In genomic region chr3:197501879-197502620, GRCh38 we compare ENCODE assay signal across 9 cellular contexts. TPM values are rescaled to one million over a fixed set of nuclear protein-coding genes. Genes with fewer than 3 reads are reported as not detected.
DNase-seq lines count a peak whose midpoint lies in the region; ATAC-seq and TF ChIP-seq lines count a peak whose summit lies in the region.
"Had no signal": no experiment of that assay in that cellular context is flagged by ENCODE, and none has a peak within 500 bp of the region (broad histone marks: within the 10 kb centered on the region; RNA-seq: fewer than 3 reads in every experiment).

No MANE protein-coding gene starts in this region.

- H3K4me3 Mint-ChIP-seq in T-cell, result no peak overlapping the region
- no peak overlapping the region for H3K4me3 Mint-ChIP-seq in effector memory CD8-positive, alpha-beta T cell
- H3K4me3 Mint-ChIP-seq: natural killer cell had no signal

- no peaks in the 10 kb centered on the region for H3K36me3 ChIP-seq in mucosa of rectum (ENCODE audit: control insufficient read depth in 2 of 2, insufficient read depth in 2 of 2, low read length in 2 of 2)

- TF ChIP-seq CTCF in C4-2B (conservative IDR thresholded peaks at IDR 0.05), result peak; percentile 74

- no peaks in the 10 kb centered on the region for H3K9me3 ChIP-seq in mucosa of rectum (ENCODE audit: control insufficient read depth in 2 of 2, low read length in 2 of 2)

- H3K4me3 ChIP-seq in mucosa of rectum (ENCODE audit: low read length in 2 of 2), result peak overlapping the region; percentile 1 to 32

- peaks cover 32 to 66% of the 10 kb centered on the region in 2 donors for H3K4me1 ChIP-seq in mucosa of rectum (ENCODE audit: control insufficient read depth in 2 of 2, insufficient read depth in 2 of 2, low read length in 2 of 2)

- peak; percentile 76 for DNase-seq in LoVo (ENCODE audit: low spot score)
- DNase-seq in T-cell, result peak in 5 of 34 experiments; percentile 12 to 32 (median 20)
- DNase-seq in effector memory CD8-positive, alpha-beta T cell, result no peak
- no peak for DNase-seq in RKO (ENCODE audit: low spot score)
- DNase-seq: natural killer cell had no signal

- peak overlapping the region; percentile 57; the same call in 1 of the 2 replicates for H3K27ac ChIP-seq in C4-2B
- H3K27ac ChIP-seq in mucosa of rectum (ENCODE audit: low read depth in 2 of 2, low read length in 2 of 2), result peak overlapping the region; percentile 72 to 82

- POLR2A ChIA-PET in T-cell (lab: Charles Lee), result no interaction called here

- no peaks in the 10 kb centered on the region for H3K4me1 Mint-ChIP-seq in T-cell
- H3K4me1 Mint-ChIP-seq in effector memory CD8-positive, alpha-beta T cell (ENCODE audit: low read depth in 2 of 2), result no peaks in the 10 kb centered on the region
- H3K4me1 Mint-ChIP-seq: natural killer cell had no signal

- CTCF ChIA-PET in T-cell (lab: Charles Lee), result interaction anchor here in 1 of 2 donors (0.6 to 1.2 kb wide), 3 partner anchors 8 to 279 kb away, joined by 3 to 4 read pairs (median 3); no protein-coding TSS in a partner anchor

- H3K9ac ChIP-seq in mucosa of rectum (ENCODE audit: low read depth in 1 of 2, low read length in 2 of 2), result peak overlapping the region; percentile 32 to 41

- peaks cover 0 to 3% of the 10 kb centered on the region in 2 donors for H3K27me3 Mint-ChIP-seq in T-cell
- H3K27me3 Mint-ChIP-seq in effector memory CD8-positive, alpha-beta T cell, result no peaks in the 10 kb centered on the region

- peak; percentile 79 for ATAC-seq in GM19351 (IDR thresholded peaks at IDR 0.05; ENCODE audit: unreplicated experiment)
- peak in 3 of 4 experiments; percentile 30 to 35 (median 32) for ATAC-seq in T-cell (replicated peaks in 1 of 4)
- peak; percentile 36 for ATAC-seq in effector memory CD8-positive, alpha-beta T cell (replicated peaks)
- ATAC-seq in GM19455 (IDR thresholded peaks at IDR 0.05; ENCODE audit: unreplicated experiment), result no peak

- no peaks in the 10 kb centered on the region for H3K36me3 Mint-ChIP-seq in T-cell
- no peaks in the 10 kb centered on the region for H3K36me3 Mint-ChIP-seq in effector memory CD8-positive, alpha-beta T cell (ENCODE audit: insufficient read depth)
- H3K36me3 Mint-ChIP-seq: natural killer cell had no signal

- no peaks in the 10 kb centered on the region for H3K9me3 Mint-ChIP-seq in T-cell
- no peaks in the 10 kb centered on the region for H3K9me3 Mint-ChIP-seq in effector memory CD8-positive, alpha-beta T cell
- H3K9me3 Mint-ChIP-seq: natural killer cell had no signal

- H3K27ac Mint-ChIP-seq in T-cell, result no peak overlapping the region
- H3K27ac Mint-ChIP-seq in effector memory CD8-positive, alpha-beta T cell, result peak overlapping the region in 1 of 2 donors; percentile 33
- H3K27ac Mint-ChIP-seq: natural killer cell had no signal

- no peaks in the 10 kb centered on the region for H3K27me3 ChIP-seq in mucosa of rectum (ENCODE audit: control insufficient read depth in 2 of 2, insufficient read depth in 2 of 2, low read length in 2 of 2)

RNA-seq across cellular contexts. Expression of gene BDH1, which starts 53.7 kb away (rescaled TPM):
- total RNA-seq in T-cell, result 10 to 100 TPM; 31.1 to 74.7 (median 68.9) TPM
